ENCODE assay signal across 26 cellular contexts in the genomic region with DNA sequence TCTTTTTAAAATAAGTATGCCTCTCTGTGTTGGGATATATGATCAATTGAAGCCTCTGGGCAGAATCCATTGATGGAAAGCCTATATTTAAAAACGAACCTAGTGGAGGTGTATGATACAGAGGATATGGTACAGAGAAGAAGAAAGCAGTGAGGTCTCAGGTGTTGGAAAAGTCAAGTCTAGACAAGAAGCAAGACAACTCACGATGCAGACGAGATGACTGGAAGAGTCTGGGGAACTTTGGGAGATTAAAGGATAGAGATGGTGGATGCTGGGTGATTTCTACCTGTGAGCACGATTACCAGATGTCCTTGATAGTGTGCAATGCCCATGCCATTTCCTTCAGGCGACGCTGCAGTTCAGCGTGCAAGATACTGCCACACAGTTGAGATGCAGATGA.
A peak's percentile ranks its signal among the peaks of the same experiment; 100 is the strongest.
DNase-seq lines count a peak whose midpoint lies in the region; ATAC-seq, FAIRE-seq and TF ChIP-seq lines count a peak whose summit lies in the region.
"Had no signal": no experiment of that assay in that cellular context is flagged by ENCODE, and none has a peak within 500 bp of the region (broad histone marks: within the 10 kb centered on the region; RNA-seq: fewer than 3 reads in every experiment).

No MANE protein-coding gene starts in this region.

- H3K27me3 ChIP-seq in mammary epithelial cell (ENCODE audit: insufficient read depth, low read length) (no peaks in the 10 kb centered on the region), breast epithelium (no peaks in the 10 kb centered on the region), bronchial epithelial cell (ENCODE audit: control insufficient read depth, insufficient read depth, low read length) (no peaks in the 10 kb centered on the region), foreskin keratinocyte (no peaks in the 10 kb centered on the region)
- H3K27me3 ChIP-seq: BLaER1 treated with 17β-estradiol and CSF1 and Interleukin-3, amounts not matched to agents 10 nM and 100 nM had no signal

- no peak overlapping the region for H3K9ac ChIP-seq in mammary epithelial cell (ENCODE audit: insufficient read depth, low read length)
- H3K9ac ChIP-seq: BLaER1 treated with 17β-estradiol and CSF1 and Interleukin-3, amounts not matched to agents 10 nM and 100 nM had no signal

- TF ChIP-seq POLR2A in breast epithelium (IDR thresholded peaks at IDR 0.05): no peak

- no peaks in the 10 kb centered on the region for H4K20me1 ChIP-seq in mammary epithelial cell (ENCODE audit: insufficient read depth, low read length)
- H4K20me1 ChIP-seq: BLaER1 treated with 17β-estradiol and CSF1 and Interleukin-3, amounts not matched to agents 10 nM and 100 nM had no signal

- CTCF ChIA-PET in mammary epithelial cell (lab: Charles Lee; ENCODE audit: low non-redundant PET): no interaction called here

- peak overlapping the region; percentile 6 for H3K4me3 Mint-ChIP-seq in neural crest cell
- H3K4me3 Mint-ChIP-seq: B cell; CD4-positive, alpha-beta T cell; CD8-positive, alpha-beta memory T cell had no signal

- H3K36me3 ChIP-seq in mammary epithelial cell (ENCODE audit: insufficient read depth, low read length): no peaks in the 10 kb centered on the region
- H3K36me3 ChIP-seq in breast epithelium: no peaks in the 10 kb centered on the region
- no peaks in the 10 kb centered on the region for H3K36me3 ChIP-seq in bronchial epithelial cell (ENCODE audit: control insufficient read depth, insufficient read depth, low read length)

- dilution Hi-C loops in mammary epithelial cell (cut with HindIII; ENCODE audit: low sequenced_read_pairs): no loop called here

- no TSS peak for BruUV-seq in mammary epithelial cell (replicated peaks; lab: Mats Ljungman, UMichigan)

- no peak overlapping the region for H3K4me2 ChIP-seq in mammary epithelial cell (ENCODE audit: insufficient read depth, low read depth, low read length)
- H3K4me2 ChIP-seq: A549; BLaER1 treated with 17β-estradiol and CSF1 and Interleukin-3, amounts not matched to agents 10 nM and 100 nM had no signal

- ATAC-seq in foreskin keratinocyte: peak; percentile 85
- ATAC-seq: A549, GM12878 had no signal

- H3K4me3 ChIP-seq in mammary epithelial cell (replicated peaks in 1 of 3; ENCODE audit: insufficient read depth in 1 of 3, low read depth in 2 of 3, low read length in 3 of 3) (no peak overlapping the region), breast epithelium (no peak overlapping the region), bronchial epithelial cell (ENCODE audit: low read depth, low read length) (no peak overlapping the region)
- H3K4me3 ChIP-seq: A549; BLaER1 treated with 17β-estradiol and CSF1 and Interleukin-3, amounts not matched to agents 10 nM and 100 nM; GM12878 had no signal

- H3K27me3 Mint-ChIP-seq in neural crest cell (ENCODE audit: low read depth): peaks cover 3% of the 10 kb centered on the region
- H3K27me3 Mint-ChIP-seq: B cell; CD4-positive, alpha-beta T cell had no signal

- 88% methylated on average over 7 of the region's 7 CpGs for WGBS in mammary epithelial cell (ENCODE audit: low coverage, missing lambda C conversion rate)

- no peaks in the 10 kb centered on the region for H3K9me3 ChIP-seq in mammary epithelial cell (replicated peaks; ENCODE audit: insufficient read depth, low read length)
- peaks cover 0 to 5% of the 10 kb centered on the region in 2 donors for H3K9me3 ChIP-seq in breast epithelium

- peaks cover 28% of the 10 kb centered on the region for H3K36me3 Mint-ChIP-seq in neural crest cell (ENCODE audit: low read depth)
- H3K36me3 Mint-ChIP-seq: CD8-positive, alpha-beta memory T cell had no signal

- peak; percentile 79 for FAIRE-seq in bronchial epithelial cell (lab: Jason Lieb, UNC)
- FAIRE-seq: A549, GM12878, GM12892, GM18507 had no signal

- H3K27ac ChIP-seq in mammary epithelial cell (ENCODE audit: insufficient read depth, low read depth, low read length): no peak overlapping the region
- H3K27ac ChIP-seq in breast epithelium: no peak overlapping the region
- no peak overlapping the region for H3K27ac ChIP-seq in foreskin keratinocyte
- H3K27ac ChIP-seq: 22Rv1; A549; BLaER1 treated with 17β-estradiol and CSF1 and Interleukin-3, amounts not matched to agents 10 nM and 100 nM; C4-2B had no signal

- peaks cover under 1% of the 10 kb centered on the region for H3K4me1 Mint-ChIP-seq in neural crest cell
- H3K4me1 Mint-ChIP-seq: B cell; CD8-positive, alpha-beta memory T cell had no signal

- H2AFZ ChIP-seq in mammary epithelial cell (ENCODE audit: low read depth, low read length): no peak overlapping the region

- intact Hi-C loops in mammary epithelial cell (cut with micrococcal nuclease) (no loop called here), breast epithelium (cut with DNase I; ENCODE audit: low total_unique reads) (no loop called here)

- TF ChIP-seq CTCF in mammary epithelial cell (conservative IDR thresholded peaks at IDR 0.05 in 1 of 2, IDR thresholded peaks at IDR 0.05 in 1 of 2; ENCODE audit: extremely low read depth in 1 of 2, insufficient read depth in 1 of 2, low read depth in 1 of 2, low read length in 2 of 2): no peak
- TF ChIP-seq CTCF in breast epithelium (IDR thresholded peaks at IDR 0.05): no peak
- TF ChIP-seq CTCF in bronchial epithelial cell (IDR thresholded peaks at IDR 0.05; ENCODE audit: insufficient read depth, low read length, severe bottlenecking): no peak
- peak; percentile 5 for TF ChIP-seq CTCF in foreskin keratinocyte (conservative IDR thresholded peaks at IDR 0.05)
- TF ChIP-seq CTCF in neural crest cell (conservative IDR thresholded peaks at IDR 0.05): no peak

- no peak overlapping the region for H3K27ac Mint-ChIP-seq in neural crest cell (ENCODE audit: unreplicated experiment)
- H3K27ac Mint-ChIP-seq: B cell; CD4-positive, alpha-beta T cell had no signal

- no peaks in the 10 kb centered on the region for H3K79me2 ChIP-seq in mammary epithelial cell (ENCODE audit: insufficient read depth, low read length)

- in situ Hi-C loops in mammary epithelial cell (cut with MboI; ENCODE audit: low sequenced_read_pairs in 2 of 2): no loop called here

- DNase-seq in mammary epithelial cell (peak; percentile 24), breast epithelium (ENCODE audit: low spot score in 2 of 2) (no peak), bronchial epithelial cell (ENCODE audit: low read depth) (peak; percentile 65), foreskin keratinocyte (peak; percentile 67 to 76), neural crest cell (ENCODE audit: low read depth, low spot score) (no peak), OCI-M2 (lab: John Stamatoyannopoulos, UW; ENCODE audit: unreplicated experiment) (no peak), NCI-H2081 treated with DMSO at 0.1 percent for 48 hours (lab: John Stamatoyannopoulos, UW) (no peak)
- DNase-seq: AML-193; CD4-positive, alpha-beta T cell; CD8-positive, alpha-beta memory T cell; COR-L47; DMS 273 treated with DMSO at 0.1 percent for 48 hours; DMS153; DMS53; DMS79; DND-41; EL; GDM1 had no signal

- H3K4me1 ChIP-seq in mammary epithelial cell (ENCODE audit: insufficient read depth, low read length) (peaks cover 10% of the 10 kb centered on the region), breast epithelium (no peaks in the 10 kb centered on the region), foreskin keratinocyte (peaks cover 15% of the 10 kb centered on the region)
- H3K4me1 ChIP-seq: A549 had no signal

- H3K9me3 Mint-ChIP-seq in neural crest cell: no peaks in the 10 kb centered on the region

Comparison
In these comparisons a context has a peak if more than half of its experiments do, and no peak if none do; other contexts are left out.
1. DNase-seq: peak in mammary epithelial cell (single experiment), bronchial epithelial cell (single experiment) and foreskin keratinocyte (2 of 2); none in breast epithelium (0 of 2), neural crest cell (single experiment), OCI-M2 (single experiment) and NCI-H2081 treated with DMSO at 0.1 percent for 48 hours (single experiment).